9 cellular contexts compared by ENCODE assay signal in genomic region chr13:49998714-49999624, GRCh38. TPM values are rescaled to one million over a fixed set of nuclear protein-coding genes. Genes with fewer than 3 reads are reported as not detected.
DNase-seq lines count a peak whose midpoint lies in the region; ATAC-seq, FAIRE-seq and TF ChIP-seq lines count a peak whose summit lies in the region.
"Had no signal": no experiment of that assay in that cellular context is flagged by ENCODE, and none has a peak within 500 bp of the region (broad histone marks: within the 10 kb centered on the region; RNA-seq: fewer than 3 reads in every experiment).

No MANE protein-coding gene starts in this region.

- peaks cover 61% of the 10 kb centered on the region for H3K4me1 ChIP-seq in CD4-positive, CD25-positive, alpha-beta regulatory T cell (ENCODE audit: control insufficient read depth, insufficient read depth, low read length, poor library complexity, severe bottlenecking)
- peaks cover 38% of the 10 kb centered on the region for H3K4me1 ChIP-seq in mucosa of descending colon (ENCODE audit: low read depth)

- peaks cover 18% of the 10 kb centered on the region for H3K36me3 Mint-ChIP-seq in CD4-positive, CD25-positive, alpha-beta regulatory T cell
- H3K36me3 Mint-ChIP-seq in dendritic cell treated with granulocyte-macrophage colony-stimulating factor and Interleukin-4, amounts not matched to agents 40 ng/mL and 50 ng/mL, for 4 days (ENCODE audit: low read depth) = peaks cover 40% of the 10 kb centered on the region
- H3K36me3 Mint-ChIP-seq in neural crest cell (ENCODE audit: low read depth) = peaks cover 15% of the 10 kb centered on the region

- intact Hi-C loops in dendritic cell treated with granulocyte-macrophage colony-stimulating factor and Interleukin-4, amounts not matched to agents 40 ng/mL and 50 ng/mL, for 4 days (cut with micrococcal nuclease) = loop anchor here (5.0 kb wide), 2 partner anchors 207 to 533 kb away; partner anchors contain the start of gene KPNA3
- intact Hi-C loops in mucosa of descending colon (cut with DNase I, micrococcal nuclease) = loop anchor here in 1 of 2 donors (10.0 kb wide), 1 partner anchor 86 kb away; no protein-coding TSS in a partner anchor

- H3K36me3 ChIP-seq in CD4-positive, CD25-positive, alpha-beta regulatory T cell (ENCODE audit: control insufficient read depth, insufficient read depth, low read length) = peaks cover 7% of the 10 kb centered on the region
- no peaks in the 10 kb centered on the region for H3K36me3 ChIP-seq in mucosa of descending colon (ENCODE audit: low read depth)

- no peak for ATAC-seq in CD4-positive, CD25-positive, alpha-beta regulatory T cell (ENCODE audit: low read depth in 2 of 2)
- ATAC-seq in mucosa of descending colon (no peak), HG03280 (IDR thresholded peaks at IDR 0.05; ENCODE audit: unreplicated experiment) (no peak)

- DNase-seq in CD4-positive, CD25-positive, alpha-beta regulatory T cell = no peak
- no peak for DNase-seq in Jurkat, Clone E6-1 (ENCODE audit: low read depth, low spot score)
- DNase-seq in neural crest cell (ENCODE audit: low read depth, low spot score) (no peak), mucosa of descending colon (no peak), SHP77 treated with DMSO at 0.1 percent for 48 hours (lab: John Stamatoyannopoulos, UW) (no peak), HTR-8/SVneo (ENCODE audit: insufficient read length, low spot score) (no peak)
- DNase-seq: activated CD8-positive, alpha-beta memory T cell treated with anti-CD3 and anti-CD28 coated beads, Interleukin-2, amount 50 U/mL, for 48 hours had no signal

- H3K4me1 Mint-ChIP-seq in CD4-positive, CD25-positive, alpha-beta regulatory T cell = peaks cover 40 to 72% (median 58%) of the 10 kb centered on the region in 4 donors
- H3K4me1 Mint-ChIP-seq in dendritic cell treated with granulocyte-macrophage colony-stimulating factor and Interleukin-4, amounts not matched to agents 40 ng/mL and 50 ng/mL, for 4 days (ENCODE audit: low read depth) = peaks cover 36% of the 10 kb centered on the region
- peaks cover 46% of the 10 kb centered on the region for H3K4me1 Mint-ChIP-seq in neural crest cell

- H3K4me3 Mint-ChIP-seq in CD4-positive, CD25-positive, alpha-beta regulatory T cell = peak overlapping the region; percentile 88 to 98 (median 90)
- peak overlapping the region; percentile 9 for H3K4me3 Mint-ChIP-seq in dendritic cell treated with granulocyte-macrophage colony-stimulating factor and Interleukin-4, amounts not matched to agents 40 ng/mL and 50 ng/mL, for 4 days
- H3K4me3 Mint-ChIP-seq in neural crest cell = peak overlapping the region; percentile 98

- FAIRE-seq in HTR-8/SVneo (lab: Jason Lieb, UNC) = no peak

- H3K27me3 ChIP-seq in CD4-positive, CD25-positive, alpha-beta regulatory T cell (ENCODE audit: control insufficient read depth, insufficient read depth, low read length) = no peaks in the 10 kb centered on the region

- H3K9me3 ChIP-seq in CD4-positive, CD25-positive, alpha-beta regulatory T cell (ENCODE audit: control insufficient read depth in 2 of 2, low read length in 2 of 2) = no peaks in the 10 kb centered on the region
- no peaks in the 10 kb centered on the region for H3K9me3 ChIP-seq in mucosa of descending colon

- no peaks in the 10 kb centered on the region for H3K27me3 Mint-ChIP-seq in CD4-positive, CD25-positive, alpha-beta regulatory T cell
- H3K27me3 Mint-ChIP-seq in dendritic cell treated with granulocyte-macrophage colony-stimulating factor and Interleukin-4, amounts not matched to agents 40 ng/mL and 50 ng/mL, for 4 days = no peaks in the 10 kb centered on the region
- H3K27me3 Mint-ChIP-seq in neural crest cell (ENCODE audit: low read depth) = peaks cover 4% of the 10 kb centered on the region

- H3K4me3 ChIP-seq in CD4-positive, CD25-positive, alpha-beta regulatory T cell (ENCODE audit: low read depth, low read length) = peak overlapping the region; percentile 94
- peak overlapping the region; percentile 86 for H3K4me3 ChIP-seq in Jurkat, Clone E6-1 (ENCODE audit: low read length)
- no peak overlapping the region for H3K4me3 ChIP-seq in mucosa of descending colon

- H3K27ac Mint-ChIP-seq in CD4-positive, CD25-positive, alpha-beta regulatory T cell = peak overlapping the region in 1 of 3 donors; percentile 89
- H3K27ac Mint-ChIP-seq in dendritic cell treated with granulocyte-macrophage colony-stimulating factor and Interleukin-4, amounts not matched to agents 40 ng/mL and 50 ng/mL, for 4 days = no peak overlapping the region
- no peak overlapping the region for H3K27ac Mint-ChIP-seq in neural crest cell (ENCODE audit: unreplicated experiment)

- TF ChIP-seq CTCF in neural crest cell (conservative IDR thresholded peaks at IDR 0.05) = no peak
- TF ChIP-seq CTCF in mucosa of descending colon (IDR thresholded peaks at IDR 0.05) = no peak

- no peak overlapping the region for H3K27ac ChIP-seq in CD4-positive, CD25-positive, alpha-beta regulatory T cell (ENCODE audit: insufficient read depth, low read length, poor library complexity, severe bottlenecking)

- H3K9me3 Mint-ChIP-seq in CD4-positive, CD25-positive, alpha-beta regulatory T cell = no peaks in the 10 kb centered on the region
- no peaks in the 10 kb centered on the region for H3K9me3 Mint-ChIP-seq in dendritic cell treated with granulocyte-macrophage colony-stimulating factor and Interleukin-4, amounts not matched to agents 40 ng/mL and 50 ng/mL, for 4 days
- no peaks in the 10 kb centered on the region for H3K9me3 Mint-ChIP-seq in neural crest cell

RNA-seq across cellular contexts. Expression of gene TRIM13, which starts 2.1 kb away (rescaled TPM):
- total RNA-seq in CD4-positive, CD25-positive, alpha-beta regulatory T cell = 23.8 TPM
- polyA plus RNA-seq in CD4-positive, CD25-positive, alpha-beta regulatory T cell = 10 to 100 TPM; 10.2 to 22.5 (median 13.4) TPM
- 26.1 TPM for polyA plus RNA-seq in Jurkat, Clone E6-1 (2012; ENCODE audit: insufficient read depth, insufficient read length)
- total RNA-seq in neural crest cell (57.1 and 57.4 TPM in 2 replicates), mucosa of descending colon (10 to 100 TPM; 31.6 to 35.5 (median 32.7) TPM)

RNA-seq across cellular contexts. Expression of gene KCNRG, which starts 16.3 kb away (rescaled TPM):
- 0.47 TPM for total RNA-seq in CD4-positive, CD25-positive, alpha-beta regulatory T cell
- under 1 TPM; 0.15 to 0.89 (median 0.50) TPM for polyA plus RNA-seq in CD4-positive, CD25-positive, alpha-beta regulatory T cell
- polyA plus RNA-seq in Jurkat, Clone E6-1 (2012; ENCODE audit: insufficient read depth, insufficient read length) = 0.77 TPM
- 1.1 and 1.4 TPM in 2 replicates for total RNA-seq in neural crest cell
- 1 to 10 TPM in 2 of 3 donors, under 1 TPM in 1; 0.66 to 1.2 (median 1.1) TPM for total RNA-seq in mucosa of descending colon

Comparison
In these comparisons a context has a peak if more than half of its experiments do, and no peak if none do; other contexts are left out.
1. H3K4me3 Mint-ChIP-seq: peak in every context shown above with its lines; median percentile 98 in neural crest cell; 90 in CD4-positive, CD25-positive, alpha-beta regulatory T cell; 9 in dendritic cell treated with granulocyte-macrophage colony-stimulating factor and Interleukin-4, amounts not matched to agents 40 ng/mL and 50 ng/mL, for 4 days.